ENCODE assay signal across 11 cellular contexts in genomic region chr12:111439657-111440151, GRCh38. TPM values are rescaled to one million over a fixed set of nuclear protein-coding genes. Genes with fewer than 3 reads are reported as not detected.
DNase-seq lines count a peak whose midpoint lies in the region; ATAC-seq, FAIRE-seq and TF ChIP-seq lines count a peak whose summit lies in the region.
"Had no signal": no experiment of that assay in that cellular context is flagged by ENCODE, and none has a peak within 500 bp of the region (broad histone marks: within the 10 kb centered on the region; RNA-seq: fewer than 3 reads in every experiment).

No MANE protein-coding gene starts in this region.

- H3K27me3 ChIP-seq in left lung (no peaks in the 10 kb centered on the region), transverse colon (no peaks in the 10 kb centered on the region), breast epithelium (no peaks in the 10 kb centered on the region)
- H3K27me3 ChIP-seq: testis had no signal

- H3K4me1 Mint-ChIP-seq in activated CD8-positive, alpha-beta T cell treated with anti-CD3 and anti-CD28 coated beads for 36 hours (ENCODE audit: low read depth) = peaks cover 91% of the 10 kb centered on the region
- H3K4me1 Mint-ChIP-seq in Calu3 (ENCODE audit: low read depth, unreplicated experiment) = peaks cover 44% of the 10 kb centered on the region

- no peak for ATAC-seq in Right ventricle myocardium superior (ENCODE audit: poor library complexity)
- no peak for ATAC-seq in Right ventricle myocardium inferior
- ATAC-seq in activated CD8-positive, alpha-beta T cell treated with anti-CD3 and anti-CD28 coated beads for 36 hours = no peak
- ATAC-seq in left lung = no peak
- ATAC-seq: left colon had no signal

- TF ChIP-seq EP300 in transverse colon (IDR thresholded peaks at IDR 0.05; ENCODE audit: low read depth) = no peak

- H3K36me3 ChIP-seq in left lung = peaks cover 0 to 30% of the 10 kb centered on the region in 2 donors
- H3K36me3 ChIP-seq in transverse colon = no peaks in the 10 kb centered on the region
- H3K36me3 ChIP-seq in breast epithelium = no peaks in the 10 kb centered on the region

- TF ChIP-seq POLR2A in transverse colon (IDR thresholded peaks at IDR 0.05) (no peak), breast epithelium (IDR thresholded peaks at IDR 0.05) (no peak)

- H3K4me3 Mint-ChIP-seq in activated CD8-positive, alpha-beta T cell treated with anti-CD3 and anti-CD28 coated beads for 36 hours = no peak overlapping the region
- H3K4me3 Mint-ChIP-seq in Calu3 (ENCODE audit: low read depth, unreplicated experiment) = no peak overlapping the region

- no TSS peak for BruUV-seq in Calu3 (replicated peaks; lab: Mats Ljungman, UMichigan)

- FAIRE-seq in urothelium cell line (lab: Jason Lieb, UNC) = no peak

- no peaks in the 10 kb centered on the region for H3K27me3 Mint-ChIP-seq in activated CD8-positive, alpha-beta T cell treated with anti-CD3 and anti-CD28 coated beads for 36 hours
- no peaks in the 10 kb centered on the region for H3K27me3 Mint-ChIP-seq in Calu3 (ENCODE audit: unreplicated experiment)

- no peaks in the 10 kb centered on the region for H3K9me3 ChIP-seq in left lung
- no peaks in the 10 kb centered on the region for H3K9me3 ChIP-seq in transverse colon
- no peaks in the 10 kb centered on the region for H3K9me3 ChIP-seq in breast epithelium
- H3K9me3 ChIP-seq: testis had no signal

- TF ChIP-seq CTCF in activated CD8-positive, alpha-beta T cell treated with anti-CD3 and anti-CD28 coated beads for 36 hours (IDR thresholded peaks at IDR 0.05) = no peak
- TF ChIP-seq CTCF in left lung (IDR thresholded peaks at IDR 0.05) (no peak), transverse colon (IDR thresholded peaks at IDR 0.05) (no peak), breast epithelium (IDR thresholded peaks at IDR 0.05) (no peak), Calu3 (IDR thresholded peaks at IDR 0.05; ENCODE audit: unreplicated experiment) (no peak)

- H3K9me3 Mint-ChIP-seq in activated CD8-positive, alpha-beta T cell treated with anti-CD3 and anti-CD28 coated beads for 36 hours = no peaks in the 10 kb centered on the region
- no peaks in the 10 kb centered on the region for H3K9me3 Mint-ChIP-seq in Calu3 (ENCODE audit: low read depth, unreplicated experiment)

- H3K27ac ChIP-seq in left lung (peak overlapping the region; percentile 2 to 38), transverse colon (peak overlapping the region; percentile 8 to 77 (median 24)), breast epithelium (peak overlapping the region in 1 of 2 donors; percentile 59)

- no peak overlapping the region for H3K4me3 ChIP-seq in left lung
- no peak overlapping the region for H3K4me3 ChIP-seq in transverse colon
- H3K4me3 ChIP-seq in breast epithelium = no peak overlapping the region
- H3K4me3 ChIP-seq: testis had no signal

- DNase-seq in Right ventricle myocardium superior = peak; percentile 21
- no peak for DNase-seq in Right ventricle myocardium inferior (ENCODE audit: missing footprints)
- no peak for DNase-seq in activated CD8-positive, alpha-beta T cell treated with anti-CD3 and anti-CD28 coated beads for 36 hours
- peak in 1 of 2 donors; percentile 27 for DNase-seq in left lung
- no peak for DNase-seq in transverse colon
- no peak for DNase-seq in breast epithelium (ENCODE audit: low spot score in 2 of 2)
- no peak for DNase-seq in urothelium cell line (ENCODE audit: low spot score)
- no peak for DNase-seq in Calu3
- DNase-seq: NCI-H1694 treated with DMSO at 0.1 percent for 48 hours, testis had no signal

- POLR2A ChIA-PET in activated CD8-positive, alpha-beta T cell treated with anti-CD3 and anti-CD28 coated beads for 36 hours (lab: Charles Lee) = interaction anchor here (1.0 to 7.8 kb wide), 4 partner anchors 9 to 73 kb away, joined by 3 to 89 read pairs (median 4); partner anchors contain the start of gene SH2B3

- CTCF ChIA-PET in activated CD8-positive, alpha-beta T cell treated with anti-CD3 and anti-CD28 coated beads for 36 hours (lab: Charles Lee) = interaction anchor here (3.6 to 40.2 kb wide), 2 partner anchors 12 to 35 kb away, joined by 20 to 1222 read pairs; partner anchors contain the start of gene SH2B3
- CTCF ChIA-PET in Calu3 (lab: Charles Lee) = no interaction called here

- in situ Hi-C loops in transverse colon (cut with MboI; ENCODE audit: low pct_ligation_motif_present in 1 of 4, low pct_unique_long_range_greater_than_20kb in 1 of 4, low sequenced_read_pairs in 3 of 4) = no loop called here

- H3K27ac Mint-ChIP-seq in activated CD8-positive, alpha-beta T cell treated with anti-CD3 and anti-CD28 coated beads for 36 hours = peak overlapping the region; percentile 37
- no peak overlapping the region for H3K27ac Mint-ChIP-seq in Calu3 (ENCODE audit: unreplicated experiment)

- WGBS in transverse colon (ENCODE audit: low coverage in 1 of 2), 2 donors = 79 to 85% methylated on average over 2 to 5 of the region's 5 CpGs

- peaks cover 23 to 100% of the 10 kb centered on the region in 2 donors for H3K4me1 ChIP-seq in left lung
- peaks cover 36 to 91% (median 48%) of the 10 kb centered on the region in 4 donors for H3K4me1 ChIP-seq in transverse colon
- H3K4me1 ChIP-seq in breast epithelium = no peaks in the 10 kb centered on the region

- H3K36me3 Mint-ChIP-seq in activated CD8-positive, alpha-beta T cell treated with anti-CD3 and anti-CD28 coated beads for 36 hours (ENCODE audit: low read depth) = peaks cover 56% of the 10 kb centered on the region
- H3K36me3 Mint-ChIP-seq in Calu3 (ENCODE audit: insufficient read depth, unreplicated experiment) = peaks cover 85% of the 10 kb centered on the region

- intact Hi-C loops in Right ventricle myocardium superior (cut with DNase I) = no loop called here
- intact Hi-C loops in Right ventricle myocardium inferior (cut with DNase I) = no loop called here
- intact Hi-C loops in activated CD8-positive, alpha-beta T cell treated with anti-CD3 and anti-CD28 coated beads for 36 hours (cut with micrococcal nuclease) = loop anchor here (5.0 kb wide), 1 partner anchor 37 kb away; no protein-coding TSS in a partner anchor
- intact Hi-C loops in left lung (cut with DNase I) = no loop called here
- intact Hi-C loops in transverse colon (cut with DNase I; ENCODE audit: low total_unique reads) = loop anchor here (5.0 kb wide), 1 partner anchor 32 kb away; the partner anchor contains the start of gene SH2B3
- intact Hi-C loops in breast epithelium (cut with DNase I; ENCODE audit: low total_unique reads) = loop anchor here (5.0 kb wide), 1 partner anchor 42 kb away; no protein-coding TSS in a partner anchor
- intact Hi-C loops in Calu3 (cut with micrococcal nuclease; ENCODE audit: unreplicated experiment) = no loop called here

RNA-seq across cellular contexts. Expression of gene SH2B3, which starts 34.0 kb away (rescaled TPM):
- total RNA-seq in Right ventricle myocardium superior = 42.8 TPM
- total RNA-seq in Right ventricle myocardium inferior = 43.7 TPM
- total RNA-seq in activated CD8-positive, alpha-beta T cell treated with anti-CD3 and anti-CD28 coated beads for 36 hours = 10 to 100 TPM; 48.7 to 52.7 TPM
- total RNA-seq in left lung = 10 to 100 TPM; 26.9 to 42.0 TPM
- 10 to 100 TPM; 22.3 to 99.1 (median 43.6) TPM for total RNA-seq in transverse colon
- total RNA-seq in breast epithelium = 10 to 100 TPM; 13.9 to 27.4 (median 17.4) TPM
- total RNA-seq in Calu3 (2022) = 14.3 and 17.3 TPM in 2 replicates

Comparison
In these comparisons a context has a peak if more than half of its experiments do, and no peak if none do; other contexts are left out.
1. intact Hi-C loops: an anchor here in activated CD8-positive, alpha-beta T cell treated with anti-CD3 and anti-CD28 coated beads for 36 hours (5.0 kb wide), transverse colon (5.0 kb wide) and breast epithelium (5.0 kb wide); none called in Right ventricle myocardium superior, Right ventricle myocardium inferior, left lung and Calu3.